Comparison of ENCODE assay signal across 9 cellular contexts in genomic region chr17:78645421-78646295, GRCh38.
A peak's percentile ranks its signal among the peaks of the same experiment; 100 is the strongest.
DNase-seq lines count a peak whose midpoint lies in the region; ATAC-seq and TF ChIP-seq lines count a peak whose summit lies in the region.
"Had no signal": no experiment of that assay in that cellular context is flagged by ENCODE, and none has a peak within 500 bp of the region (broad histone marks: within the 10 kb centered on the region; RNA-seq: fewer than 3 reads in every experiment).

No MANE protein-coding gene starts in this region.

- H3K4me3 ChIP-seq in esophagus squamous epithelium: peak overlapping the region in 1 of 4 donors; percentile 13
- H3K4me3 ChIP-seq: cardiac muscle cell had no signal

- no peak for TF ChIP-seq CTCF in esophagus squamous epithelium (IDR thresholded peaks at IDR 0.05)

- H3K4me1 ChIP-seq in esophagus squamous epithelium: peaks cover 0 to 7% (median 0%) of the 10 kb centered on the region in 3 donors

- 67% methylated on average over 27 to 30 of the region's 30 CpGs for WGBS in esophagus squamous epithelium, 2 donors

- intact Hi-C loops in esophagus squamous epithelium (cut with DNase I) (no loop called here), sciatic nerve (cut with DNase I) (loop anchor here (5.0 kb wide), 1 partner anchor 1847 kb away; no protein-coding TSS in a partner anchor)

- DNase-seq in COLO829 (ENCODE audit: low spot score) (peak; percentile 9), HPDE6-E6E7 (ENCODE audit: extremely low spot score) (peak; percentile 31), esophagus squamous epithelium (lab: John Stamatoyannopoulos, UW) (peak; percentile 47), sciatic nerve (ENCODE audit: low spot score) (peak; percentile 89), NCI-H2029 (lab: John Stamatoyannopoulos, UW) (no peak), cortex of kidney (lab: John Stamatoyannopoulos, UW) (no peak), GOT3 (lab: John Stamatoyannopoulos, UW) (no peak)
- peak; percentile 55 for DNase-seq in activated CD4-positive, alpha-beta T cell treated with anti-CD3 and anti-CD28 coated beads, Interleukin-2, amount 50 U/mL, for 1 hour

- peak; percentile 92 for ATAC-seq in sciatic nerve

- peak overlapping the region in 2 of 4 donors; percentile 48 to 64 for H3K27ac ChIP-seq in esophagus squamous epithelium
- H3K27ac ChIP-seq: cardiac muscle cell had no signal

- H3K36me3 ChIP-seq in esophagus squamous epithelium: no peaks in the 10 kb centered on the region
- H3K36me3 ChIP-seq: cardiac muscle cell had no signal

- H3K9me3 ChIP-seq in esophagus squamous epithelium: no peaks in the 10 kb centered on the region

- peaks cover 0 to 6% (median 0%) of the 10 kb centered on the region in 4 donors for H3K27me3 ChIP-seq in esophagus squamous epithelium
- H3K27me3 ChIP-seq: cardiac muscle cell had no signal

- TF ChIP-seq POLR2A in esophagus squamous epithelium (IDR thresholded peaks at IDR 0.05): peak in 1 of 4 donors; percentile 58

Comparison
In these comparisons a context has a peak if more than half of its experiments do, and no peak if none do; other contexts are left out.
1. DNase-seq: peak in COLO829 (single experiment), HPDE6-E6E7 (single experiment), activated CD4-positive, alpha-beta T cell treated with anti-CD3 and anti-CD28 coated beads, Interleukin-2, amount 50 U/mL, for 1 hour (single experiment), esophagus squamous epithelium (single experiment) and sciatic nerve (single experiment); none in NCI-H2029 (single experiment), cortex of kidney (single experiment) and GOT3 (single experiment).